In genomic region chr6:133752129-133752528, GRCh38 we compare ENCODE assay signal across 18 cellular contexts.
"Had no signal": no experiment of that assay in that cellular context is flagged by ENCODE, and none has a peak within 500 bp of the region (broad histone marks: within the 10 kb centered on the region; RNA-seq: fewer than 3 reads in every experiment).

No MANE protein-coding gene starts in this region.

- H3K4me3 Mint-ChIP-seq: effector memory CD8-positive, alpha-beta T cell; natural killer cell treated with Interleukin-12 subunit alpha and Interleukin-12 subunit beta and Interleukin-15 and Interleukin-18, amount 100 ng/mL, for 72 hours; stimulated activated effector memory CD8-positive, alpha-beta T cell treated with anti-CD3 and anti-CD28 coated beads, Interleukin-12 subunit alpha, Interleukin-12 subunit beta, amount 100 ng/mL, for 72 hours had no signal

- H3K9me3 Mint-ChIP-seq: activated T-helper 2 cell treated with anti-CD3 and anti-CD28 coated beads, Interferon-gamma antibody, Interleukin-2, Interleukin-4, amounts not matched to agents 10 μg/mL and 5 μg/mL and 100 μg/mL, durations not matched to agents 14 hours and 24 hours and 36 hours; effector memory CD8-positive, alpha-beta T cell had no signal

- H3K4me1 ChIP-seq: thyroid gland had no signal

- H3K27me3 Mint-ChIP-seq: effector memory CD8-positive, alpha-beta T cell; natural killer cell treated with Interleukin-12 subunit alpha and Interleukin-12 subunit beta and Interleukin-15 and Interleukin-18, amount 100 ng/mL, for 72 hours had no signal

- H3K9me3 ChIP-seq: gastroesophageal sphincter, ovary, thyroid gland, uterus had no signal

- H3K36me3 Mint-ChIP-seq: natural killer cell treated with Interleukin-12 subunit alpha and Interleukin-12 subunit beta and Interleukin-15 and Interleukin-18, amount 100 ng/mL, for 72 hours; stimulated activated effector memory CD8-positive, alpha-beta T cell treated with anti-CD3 and anti-CD28 coated beads, Interleukin-12 subunit alpha, Interleukin-12 subunit beta, amount 100 ng/mL, for 72 hours had no signal

- DNase-seq: activated CD4-positive, CD25-positive, alpha-beta regulatory T cell treated with anti-CD3 and anti-CD28 coated beads, Interleukin-2, amount 50 U/mL, for 72 hours; activated naive CD4-positive, alpha-beta T cell treated with anti-CD3 and anti-CD28 coated beads, Interleukin-2, amount 50 U/mL, for 16 hours; activated T-cell treated with anti-CD3 and anti-CD28 coated beads for 4 hours; amniotic stem cell; dermis blood vessel endothelial cell; effector memory CD8-positive, alpha-beta T cell; islet precursor cell; mesendoderm; ovary; stimulated activated CD4-positive, alpha-beta T cell treated with anti-CD3 and anti-CD28 coated beads, Interleukin-12 subunit alpha, Interleukin-12 subunit beta, amount 100 ng/mL, for 4 hours; stimulated activated CD4-positive, alpha-beta T cell treated with anti-CD3 and anti-CD28 coated beads, Interleukin-2, amount 100 ng/mL, for 24 hours; thyroid gland; uterus had no signal

- H3K36me3 ChIP-seq: gastroesophageal sphincter, ovary, thyroid gland, uterus had no signal

- H3K4me1 Mint-ChIP-seq: stimulated activated effector memory CD8-positive, alpha-beta T cell treated with anti-CD3 and anti-CD28 coated beads, Interleukin-12 subunit alpha, Interleukin-12 subunit beta, amount 100 ng/mL, for 72 hours had no signal

- H2AFZ ChIP-seq: hepatocyte had no signal

- H3K4me3 ChIP-seq: gastroesophageal sphincter, hepatocyte, ovary, thyroid gland, uterus had no signal

- H3K27me3 ChIP-seq: gastroesophageal sphincter, hepatocyte, ovary, thyroid gland, uterus had no signal

- H3K27ac ChIP-seq: hepatocyte, ovary, thyroid gland, uterus had no signal

- H3K4me2 ChIP-seq: hepatocyte had no signal

- H3K27ac Mint-ChIP-seq: activated T-helper 2 cell treated with anti-CD3 and anti-CD28 coated beads, Interferon-gamma antibody, Interleukin-2, Interleukin-4, amounts not matched to agents 10 μg/mL and 5 μg/mL and 100 μg/mL, durations not matched to agents 14 hours and 24 hours and 36 hours; effector memory CD8-positive, alpha-beta T cell; natural killer cell treated with Interleukin-12 subunit alpha and Interleukin-12 subunit beta and Interleukin-15 and Interleukin-18, amount 100 ng/mL, for 72 hours; stimulated activated effector memory CD8-positive, alpha-beta T cell treated with anti-CD3 and anti-CD28 coated beads, Interleukin-12 subunit alpha, Interleukin-12 subunit beta, amount 100 ng/mL, for 72 hours had no signal

- ATAC-seq: effector memory CD8-positive, alpha-beta T cell; gastroesophageal sphincter; natural killer cell treated with Interleukin-12 subunit alpha and Interleukin-12 subunit beta and Interleukin-15 and Interleukin-18, amount 100 ng/mL, for 72 hours; stimulated activated effector memory CD8-positive, alpha-beta T cell treated with anti-CD3 and anti-CD28 coated beads, Interleukin-12 subunit alpha, Interleukin-12 subunit beta, amount 100 ng/mL, for 72 hours had no signal

- H3K79me2 ChIP-seq: hepatocyte had no signal
